19 cellular contexts compared by ENCODE assay signal in the genomic region with DNA sequence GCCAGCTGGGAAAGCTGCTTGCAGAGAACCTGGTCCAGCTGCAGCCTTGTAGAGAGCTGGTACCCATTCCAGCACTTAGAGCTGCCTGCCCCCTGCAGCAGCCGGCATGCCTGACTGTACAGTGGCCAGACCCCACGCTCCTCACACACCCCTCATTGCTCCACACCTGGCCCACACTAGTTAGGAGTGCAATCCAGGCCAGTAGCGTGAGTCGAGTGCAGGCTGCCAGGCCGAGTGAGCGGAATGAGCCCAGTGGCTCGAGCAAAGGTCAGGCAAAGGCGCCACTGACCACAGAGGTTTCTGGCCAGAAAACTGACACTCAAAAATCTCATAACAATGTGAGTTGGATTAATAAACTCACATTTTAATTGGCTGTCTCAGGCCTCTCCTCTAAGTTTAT.
"Had no signal": no experiment of that assay in that cellular context is flagged by ENCODE, and none has a peak within 500 bp of the region (broad histone marks: within the 10 kb centered on the region; RNA-seq: fewer than 3 reads in every experiment).

No MANE protein-coding gene starts in this region.

- H3K4me1 ChIP-seq: left ventricle myocardium inferior, lower lobe of right lung, parathyroid adenoma, psoas muscle, tibial nerve had no signal

- ATAC-seq: left colon; lower lobe of right lung; naive thymus-derived CD8-positive, alpha-beta T cell; psoas muscle; sciatic nerve; stimulated activated effector memory CD8-positive, alpha-beta T cell treated with anti-CD3 and anti-CD28 coated beads, Interleukin-12 subunit alpha, Interleukin-12 subunit beta, amount 100 ng/mL, for 72 hours had no signal

- H3K4me3 ChIP-seq: left ventricle myocardium inferior, lower lobe of right lung, psoas muscle, skin epidermis, tibial nerve had no signal

- H3K9me3 ChIP-seq: lower lobe of right lung, neutrophil, psoas muscle, tibial nerve had no signal

- H3K27ac ChIP-seq: left ventricle myocardium inferior, lower lobe of right lung, neutrophil, parathyroid adenoma, psoas muscle, skin epidermis, tibial nerve had no signal

- H3K36me3 ChIP-seq: left ventricle myocardium inferior, lower lobe of right lung, neutrophil, tibial nerve had no signal

- H3K27me3 ChIP-seq: neutrophil, tibial nerve had no signal

- DNase-seq: head of caudate nucleus; hippocampal formation; kidney; left colon; left ventricle myocardium inferior; lower lobe of right lung; mammary epithelial cell; mesenchymal stem cell; occipital lobe; psoas muscle; stimulated activated CD4-positive, alpha-beta T cell treated with anti-CD3 and anti-CD28 coated beads, Interleukin-4, amount 100 ng/mL, for 24 hours; stimulated activated naive CD4-positive, alpha-beta T cell had no signal
